ENCODE assay signal across 7 cellular contexts in genomic region chr5:36877667-36878420, GRCh38. TPM values are rescaled to one million over a fixed set of nuclear protein-coding genes. Genes with fewer than 3 reads are reported as not detected.
DNase-seq lines count a peak whose midpoint lies in the region; ATAC-seq and TF ChIP-seq lines count a peak whose summit lies in the region.

No MANE protein-coding gene starts in this region.

- peak overlapping the region; percentile 89 for H3K27ac Mint-ChIP-seq in neural progenitor cell

- H3K36me3 ChIP-seq in neural progenitor cell = no peaks in the 10 kb centered on the region

- H3K9me3 ChIP-seq in neural progenitor cell (ENCODE audit: low read depth) = no peaks in the 10 kb centered on the region

- peaks cover 100% of the 10 kb centered on the region for H3K79me2 ChIP-seq in neural progenitor cell (ENCODE audit: low read depth)

- H3K4me1 Mint-ChIP-seq in neural progenitor cell = peaks cover 19% of the 10 kb centered on the region

- peaks cover 80% of the 10 kb centered on the region for H4K20me1 ChIP-seq in neural progenitor cell (ENCODE audit: low read depth)

- H3K4me3 ChIP-seq in neural progenitor cell = peak overlapping the region; percentile 95

- no peaks in the 10 kb centered on the region for H3K27me3 ChIP-seq in neural progenitor cell

- no peak overlapping the region for H2AFZ ChIP-seq in neural progenitor cell (replicated peaks)

- H3K4me3 Mint-ChIP-seq in neural progenitor cell = peak overlapping the region; percentile 92

- in situ Hi-C loops in G401 (cut with HindIII; ENCODE audit: low sequenced_read_pairs) (no loop called here), SK-MEL-5 (cut with HindIII; ENCODE audit: low pct_unique_long_range_greater_than_20kb, low sequenced_read_pairs) (no loop called here)

- DNase-seq in G401 (ENCODE audit: low spot score) (peak; percentile 40), HuH-7.5 (ENCODE audit: low spot score) (peak; percentile 37), SK-MEL-5 (ENCODE audit: low read depth, low spot score) (peak; percentile 55), epithelial cell of prostate (ENCODE audit: low read depth, low spot score) (peak; percentile 34), neural progenitor cell (ENCODE audit: low spot score) (peak; percentile 16)

- ATAC-seq in GM21528 (IDR thresholded peaks at IDR 0.05; ENCODE audit: low FRiP score, unreplicated experiment) (no peak), HG02642 (IDR thresholded peaks at IDR 0.05; ENCODE audit: poor library complexity, unreplicated experiment) (no peak)

- peaks cover 37% of the 10 kb centered on the region for H3K4me1 ChIP-seq in neural progenitor cell

- TF ChIP-seq CTCF in neural progenitor cell (IDR thresholded peaks at IDR 0.05) = no peak

- H3K9me3 Mint-ChIP-seq in neural progenitor cell = peaks cover 3% of the 10 kb centered on the region

- H3K27ac ChIP-seq in epithelial cell of prostate (peak overlapping the region; percentile 94), neural progenitor cell (peak overlapping the region; percentile 90)

- peak overlapping the region; percentile 86 for H3K9ac ChIP-seq in neural progenitor cell

- H3K4me2 ChIP-seq in neural progenitor cell = peak overlapping the region; percentile 85

- peaks cover 28% of the 10 kb centered on the region for H3F3A ChIP-seq in neural progenitor cell (ENCODE audit: low read depth)

- H3K27me3 Mint-ChIP-seq in neural progenitor cell (ENCODE audit: insufficient read depth, low read depth) = peaks cover 5% of the 10 kb centered on the region

- H3K36me3 Mint-ChIP-seq in neural progenitor cell = no peaks in the 10 kb centered on the region

RNA-seq across cellular contexts. Expression of gene NIPBL, which starts 1.3 kb away (rescaled TPM):
- total RNA-seq in G401 (2014; rRNA removed; shearing (Covaris generic)) = 16.1 and 33.2 TPM in 2 replicates
- total RNA-seq in SK-MEL-5 (2014; rRNA removed; shearing (Covaris generic)) = 21.2 and 29.3 TPM in 2 replicates
- 20.2 and 28.5 TPM in 2 replicates for polyA plus RNA-seq in SK-MEL-5 (2015; cell fraction: cytosol; rRNA removed)
- polyA plus RNA-seq in SK-MEL-5 (2015; cell fraction: nucleus; rRNA removed) = 29.1 and 29.5 TPM in 2 replicates
- 41.4 and 67.9 TPM in 2 replicates for total RNA-seq in neural progenitor cell (ENCODE audit: low replicate concordance)
